In genomic region chr9:115524467-115525059, GRCh38 we compare ENCODE assay signal across 8 cellular contexts.
A peak's percentile ranks its signal among the peaks of the same experiment; 100 is the strongest.
DNase-seq lines count a peak whose midpoint lies in the region; ATAC-seq, FAIRE-seq and TF ChIP-seq lines count a peak whose summit lies in the region.

No MANE protein-coding gene starts in this region.

- H3K9me1 ChIP-seq in keratinocyte (ENCODE audit: control insufficient read depth, extremely low read depth, insufficient read depth, low read length), result no peaks in the 10 kb centered on the region

- no peak for TF ChIP-seq POLR2A in testis (IDR thresholded peaks at IDR 0.05)

- no peaks in the 10 kb centered on the region for H3K4me1 ChIP-seq in HAP-1
- no peaks in the 10 kb centered on the region for H3K4me1 ChIP-seq in keratinocyte (ENCODE audit: control insufficient read depth, extremely low read depth, insufficient read depth, low read length)
- H3K4me1 ChIP-seq in testis, result no peaks in the 10 kb centered on the region

- H3K4me3 ChIP-seq in HAP-1 (no peak overlapping the region), brain microvascular endothelial cell (ENCODE audit: low read depth, low read length) (no peak overlapping the region), keratinocyte (ENCODE audit: control insufficient read depth in 2 of 3, extremely low read depth in 1 of 3, insufficient read depth in 2 of 3, low read depth in 1 of 3, low read length in 3 of 3) (no peak overlapping the region), testis (no peak overlapping the region)

- no peaks in the 10 kb centered on the region for H3K9me3 ChIP-seq in HAP-1
- H3K9me3 ChIP-seq in keratinocyte (ENCODE audit: control insufficient read depth, low read depth, low read length), result no peaks in the 10 kb centered on the region
- no peaks in the 10 kb centered on the region for H3K9me3 ChIP-seq in testis

- 27 to 31% methylated on average over 3 of the region's 3 CpGs for WGBS in testis, 2 donors

- DNase-seq in DMS53 (lab: John Stamatoyannopoulos, UW) (peak; percentile 68), HAP-1 (ENCODE audit: low spot score in 2 of 2) (peak; percentile 25 to 36), NCI-H524 (lab: John Stamatoyannopoulos, UW) (peak; percentile 73 to 89), brain microvascular endothelial cell (peak; percentile 71), keratinocyte (ENCODE audit: low read depth, low spot score) (no peak), testis (peak; percentile 51)

- no peak overlapping the region for H3K27ac ChIP-seq in brain microvascular endothelial cell
- H3K27ac ChIP-seq in keratinocyte (ENCODE audit: control insufficient read depth, insufficient read depth, low read length), result no peak overlapping the region
- H3K27ac ChIP-seq in testis, result no peak overlapping the region

- intact Hi-C loops in testis (cut with DNase I; ENCODE audit: low total_unique reads), result no loop called here

- TF ChIP-seq CTCF in brain microvascular endothelial cell (IDR thresholded peaks at IDR 0.05; ENCODE audit: low read depth, low read length, missing control alignments) (peak; percentile 79), keratinocyte (optimal IDR thresholded peaks at IDR 0.05 in 1 of 3, IDR thresholded peaks at IDR 0.05 in 1 of 3, conservative IDR thresholded peaks at IDR 0.05 in 1 of 3; ENCODE audit: extremely low read depth in 1 of 3, insufficient read depth in 2 of 3, low read length in 3 of 3) (peak; percentile 55 to 69 (median 65)), testis (IDR thresholded peaks at IDR 0.05) (peak; percentile 55 to 77 (median 65))

- H3K36me3 ChIP-seq in HAP-1 (replicated peaks) (no peaks in the 10 kb centered on the region), brain microvascular endothelial cell (replicated peaks) (no peaks in the 10 kb centered on the region), keratinocyte (ENCODE audit: control insufficient read depth in 2 of 2, extremely low read depth in 1 of 2, insufficient read depth in 2 of 2, low read length in 2 of 2) (no peaks in the 10 kb centered on the region), testis (ENCODE audit: low read depth, missing control alignments) (no peaks in the 10 kb centered on the region)

- H3K4me2 ChIP-seq in keratinocyte (ENCODE audit: control insufficient read depth, extremely low read depth, insufficient read depth, low read depth, low read length), result no peak overlapping the region

- no peaks in the 10 kb centered on the region for H4K20me1 ChIP-seq in keratinocyte (ENCODE audit: control insufficient read depth, extremely low read depth, insufficient read depth, low read length)

- in situ Hi-C loops in HAP-1 (cut with MboI; ENCODE audit: low sequenced_read_pairs), result no loop called here
- in situ Hi-C loops in brain microvascular endothelial cell (cut with HindIII; ENCODE audit: low pct_ligation_motif_present, low sequenced_read_pairs), result no loop called here

- ATAC-seq in HG03457 (IDR thresholded peaks at IDR 0.05; ENCODE audit: unreplicated experiment), result no peak
- ATAC-seq in GM18870 (IDR thresholded peaks at IDR 0.05; ENCODE audit: unreplicated experiment), result no peak

- H3K9ac ChIP-seq in keratinocyte (ENCODE audit: control insufficient read depth, extremely low read depth, insufficient read depth, low read length), result no peak overlapping the region

- peak; percentile 87 for FAIRE-seq in keratinocyte (lab: Jason Lieb, UNC)

- H3K79me2 ChIP-seq in keratinocyte (ENCODE audit: control insufficient read depth, insufficient read depth, low read length), result no peaks in the 10 kb centered on the region

- H3K27me3 ChIP-seq in HAP-1 (ENCODE audit: low read depth) (no peaks in the 10 kb centered on the region), brain microvascular endothelial cell (replicated peaks) (no peaks in the 10 kb centered on the region), keratinocyte (ENCODE audit: control insufficient read depth, extremely low read depth, insufficient read depth, low read length) (no peaks in the 10 kb centered on the region), testis (no peaks in the 10 kb centered on the region)

- dilution Hi-C loops in keratinocyte (cut with MboI; ENCODE audit: extremely low pct_ligation_motif_present, low sequenced_read_pairs), result no loop called here

- no peak overlapping the region for H2AFZ ChIP-seq in keratinocyte (ENCODE audit: control insufficient read depth, low read length)
